ENCODE assay signal across 9 cellular contexts in the genomic region with DNA sequence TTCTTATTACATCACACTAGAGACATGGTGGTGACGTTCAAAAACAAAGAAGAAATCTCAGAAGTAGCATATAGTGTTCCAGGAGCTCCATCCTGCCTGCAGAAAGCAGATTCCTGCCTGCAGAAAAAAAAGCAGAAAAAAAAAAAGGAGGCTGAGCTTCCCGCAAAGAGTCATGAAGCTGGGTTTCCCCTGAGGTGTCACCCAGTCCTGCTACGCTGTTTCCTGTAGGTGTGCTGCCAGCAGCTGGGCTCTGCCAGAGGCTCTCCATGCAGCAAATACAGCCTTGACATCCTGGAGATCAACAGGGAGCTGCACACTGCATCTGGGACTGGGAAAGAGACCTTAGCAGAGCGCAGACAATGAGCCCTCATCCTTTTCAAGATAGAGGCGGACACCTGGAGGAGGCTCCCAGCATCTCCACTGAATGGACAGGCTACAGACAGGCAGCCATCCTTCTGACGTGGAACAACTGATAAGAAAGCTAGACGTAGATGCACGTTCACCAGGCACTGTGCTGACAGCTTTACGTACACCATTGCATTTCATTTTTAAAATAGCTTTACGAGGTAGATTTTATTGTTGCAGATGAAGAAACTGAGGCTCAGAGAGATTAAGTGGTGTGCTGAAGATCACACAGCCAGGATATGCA.
A peak's percentile ranks its signal among the peaks of the same experiment; 100 is the strongest.
DNase-seq lines count a peak whose midpoint lies in the region; ATAC-seq lines count a peak whose summit lies in the region.
"Had no signal": no experiment of that assay in that cellular context is flagged by ENCODE, and none has a peak within 500 bp of the region (broad histone marks: within the 10 kb centered on the region; RNA-seq: fewer than 3 reads in every experiment).

No MANE protein-coding gene starts in this region.

- peaks cover 3% of the 10 kb centered on the region for H3K36me3 Mint-ChIP-seq in activated CD8-positive, alpha-beta T cell treated with anti-CD3 and anti-CD28 coated beads, Interleukin-2, amount 10 ng/mL, durations not matched to agents 7 days and 5 days (ENCODE audit: low read depth)

- H3K9me3 ChIP-seq in effector memory CD4-positive, alpha-beta T cell (ENCODE audit: control insufficient read depth, low read length): no peaks in the 10 kb centered on the region

- DNase-seq in H7: peak; percentile 16
- DNase-seq in activated CD8-positive, alpha-beta T cell treated with anti-CD3 and anti-CD28 coated beads, Interleukin-2, amount 10 ng/mL, durations not matched to agents 7 days and 5 days: peak; percentile 60
- DNase-seq in effector memory CD4-positive, alpha-beta T cell: peak; percentile 17 to 37 (median 35)
- DNase-seq in stimulated activated CD4-positive, alpha-beta T cell treated with anti-CD3 and anti-CD28 coated beads, Interleukin-15, amount 100 ng/mL, for 1 hour (ENCODE audit: low read depth in 1 of 2, low spot score in 1 of 2): peak; percentile 13 to 17
- no peak for DNase-seq in NCI-H446 (lab: John Stamatoyannopoulos, UW)
- DNase-seq in NCI-H2227 (lab: John Stamatoyannopoulos, UW; ENCODE audit: unreplicated experiment): no peak
- DNase-seq: NCI-H510A had no signal

- no peaks in the 10 kb centered on the region; the same call in 1 of the 2 replicates for H3K27me3 ChIP-seq in H7 (ENCODE audit: control insufficient read depth, insufficient read depth, low read length)
- no peaks in the 10 kb centered on the region for H3K27me3 ChIP-seq in effector memory CD4-positive, alpha-beta T cell (replicated peaks; ENCODE audit: control insufficient read depth, insufficient read depth, low read length, poor library complexity, severe bottlenecking)

- peak overlapping the region; percentile 57 for H3K4me3 Mint-ChIP-seq in activated CD8-positive, alpha-beta T cell treated with anti-CD3 and anti-CD28 coated beads, Interleukin-2, amount 10 ng/mL, durations not matched to agents 7 days and 5 days

- peaks cover 65% of the 10 kb centered on the region for H3K4me1 Mint-ChIP-seq in activated CD8-positive, alpha-beta T cell treated with anti-CD3 and anti-CD28 coated beads, Interleukin-2, amount 10 ng/mL, durations not matched to agents 7 days and 5 days (ENCODE audit: low read depth)

- H3K36me3 ChIP-seq in H7 (replicated peaks; ENCODE audit: control insufficient read depth, insufficient read depth, low read length): no peaks in the 10 kb centered on the region
- no peaks in the 10 kb centered on the region for H3K36me3 ChIP-seq in effector memory CD4-positive, alpha-beta T cell (ENCODE audit: control insufficient read depth, insufficient read depth, low read length)

- CTCF ChIA-PET in activated CD8-positive, alpha-beta T cell treated with anti-CD3 and anti-CD28 coated beads, Interleukin-2, amount 10 ng/mL, durations not matched to agents 7 days and 5 days (lab: Charles Lee): interaction anchor here (1.0 to 1.4 kb wide), 2 partner anchors 8 to 246 kb away, joined by 3 to 4 read pairs; no protein-coding TSS in a partner anchor

- H3K27ac ChIP-seq in effector memory CD4-positive, alpha-beta T cell (ENCODE audit: insufficient read depth, low read length, poor library complexity, severe bottlenecking): peak overlapping the region; percentile 36

- peak; percentile 80 for ATAC-seq in activated CD8-positive, alpha-beta T cell treated with anti-CD3 and anti-CD28 coated beads, Interleukin-2, amount 10 ng/mL, durations not matched to agents 7 days and 5 days
- ATAC-seq in GM18870 (IDR thresholded peaks at IDR 0.05; ENCODE audit: unreplicated experiment) (no peak), HG02885 (IDR thresholded peaks at IDR 0.05; ENCODE audit: poor library complexity, unreplicated experiment) (no peak)

- peak overlapping the region; percentile 48 for H3K27ac Mint-ChIP-seq in activated CD8-positive, alpha-beta T cell treated with anti-CD3 and anti-CD28 coated beads, Interleukin-2, amount 10 ng/mL, durations not matched to agents 7 days and 5 days

- H3K9me3 Mint-ChIP-seq in activated CD8-positive, alpha-beta T cell treated with anti-CD3 and anti-CD28 coated beads, Interleukin-2, amount 10 ng/mL, durations not matched to agents 7 days and 5 days (ENCODE audit: insufficient read depth): no peaks in the 10 kb centered on the region

- no peaks in the 10 kb centered on the region for H3K27me3 Mint-ChIP-seq in activated CD8-positive, alpha-beta T cell treated with anti-CD3 and anti-CD28 coated beads, Interleukin-2, amount 10 ng/mL, durations not matched to agents 7 days and 5 days (ENCODE audit: low read depth)

- H3K4me1 ChIP-seq in effector memory CD4-positive, alpha-beta T cell (ENCODE audit: control insufficient read depth, insufficient read depth, low read length, poor library complexity, severe bottlenecking): peaks cover 12% of the 10 kb centered on the region

- no peak overlapping the region for H3K4me3 ChIP-seq in H7 (ENCODE audit: insufficient read depth, low read depth, low read length)
- no peak overlapping the region for H3K4me3 ChIP-seq in effector memory CD4-positive, alpha-beta T cell (ENCODE audit: insufficient read depth, low read depth, low read length, poor library complexity, severe bottlenecking)

- POLR2A ChIA-PET in activated CD8-positive, alpha-beta T cell treated with anti-CD3 and anti-CD28 coated beads, Interleukin-2, amount 10 ng/mL, durations not matched to agents 7 days and 5 days (lab: Charles Lee): interaction anchor here (1.0 to 1.2 kb wide), 2 partner anchors 74 to 349 kb away, joined by 3 read pairs; no protein-coding TSS in a partner anchor

Comparison
In these comparisons a context has a peak if more than half of its experiments do, and no peak if none do; other contexts are left out.
1. DNase-seq: peak in H7 (single experiment), activated CD8-positive, alpha-beta T cell treated with anti-CD3 and anti-CD28 coated beads, Interleukin-2, amount 10 ng/mL, durations not matched to agents 7 days and 5 days (single experiment), effector memory CD4-positive, alpha-beta T cell (3 of 3) and stimulated activated CD4-positive, alpha-beta T cell treated with anti-CD3 and anti-CD28 coated beads, Interleukin-15, amount 100 ng/mL, for 1 hour (2 of 2); none in NCI-H446 (0 of 2) and NCI-H2227 (single experiment).